ENCODE assay signal across 9 cellular contexts in the genomic region with DNA sequence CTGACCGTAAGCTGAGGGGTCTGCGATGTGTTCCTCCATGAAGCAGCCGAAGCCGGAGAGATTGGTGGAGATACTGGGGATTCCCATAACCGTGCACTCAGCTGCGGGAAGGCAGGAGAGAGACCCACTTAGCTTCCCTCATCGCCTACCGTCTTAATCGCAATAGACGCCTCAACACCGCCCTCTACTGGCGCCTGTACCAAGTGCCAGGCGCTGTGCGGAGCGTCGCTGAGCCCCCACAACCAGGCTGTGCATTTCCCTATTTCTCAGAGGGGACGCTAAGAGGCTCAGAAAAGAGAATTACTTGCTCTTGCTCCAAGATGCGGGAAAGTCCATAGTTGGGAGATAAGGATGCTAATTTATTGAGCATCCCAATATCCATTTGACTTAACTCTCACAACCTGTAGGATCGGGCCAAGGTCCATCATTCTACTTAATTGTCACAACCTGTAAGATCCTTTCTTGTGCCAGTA. TPM values are rescaled to one million over a fixed set of nuclear protein-coding genes. Genes with fewer than 3 reads are reported as not detected.
DNase-seq lines count a peak whose midpoint lies in the region; ATAC-seq, FAIRE-seq and TF ChIP-seq lines count a peak whose summit lies in the region.
"Had no signal": no experiment of that assay in that cellular context is flagged by ENCODE, and none has a peak within 500 bp of the region (broad histone marks: within the 10 kb centered on the region; RNA-seq: fewer than 3 reads in every experiment).

No MANE protein-coding gene starts in this region.

- H3K27ac ChIP-seq in astrocyte (ENCODE audit: low read depth, low read length) = no peak overlapping the region
- H3K27ac ChIP-seq: epithelial cell of prostate had no signal

- no peak for FAIRE-seq in astrocyte (lab: Jason Lieb, UNC)

- no peaks in the 10 kb centered on the region for H3K9me3 Mint-ChIP-seq in astrocyte (ENCODE audit: unreplicated experiment)

- H2AFZ ChIP-seq in astrocyte (ENCODE audit: low read depth, low read length) = no peak overlapping the region

- no peaks in the 10 kb centered on the region for H3K27me3 ChIP-seq in astrocyte (ENCODE audit: insufficient read depth, low read length)

- H3K4me2 ChIP-seq in astrocyte (ENCODE audit: low read length) = no peak overlapping the region

- H3K9me3 ChIP-seq in astrocyte (ENCODE audit: insufficient read depth, low read depth, low read length) = no peaks in the 10 kb centered on the region

- peak overlapping the region; percentile 21 for H3K9ac ChIP-seq in astrocyte (ENCODE audit: low read length)

- no peak overlapping the region for H3K4me3 Mint-ChIP-seq in astrocyte (ENCODE audit: unreplicated experiment)

- H3K4me3 ChIP-seq in astrocyte (ENCODE audit: insufficient read depth, low read depth, low read length) = no peak overlapping the region

- peaks cover 35% of the 10 kb centered on the region for H3K36me3 Mint-ChIP-seq in astrocyte (ENCODE audit: low read depth, unreplicated experiment)

- DNase-seq in GM03348 (ENCODE audit: low spot score) (peak; percentile 81), NCI-H1105 (lab: John Stamatoyannopoulos, UW) (peak; percentile 83), T1000 (lab: John Stamatoyannopoulos, UW) (peak; percentile 56), astrocyte (ENCODE audit: low read depth) (no peak), hypothalamus (lab: John Stamatoyannopoulos, UW) (peak in 43 of 51 donors; percentile 13 to 79 (median 48))
- peak; percentile 65 to 78 for DNase-seq in stimulated activated CD4-positive, alpha-beta T cell treated with anti-CD3 and anti-CD28 coated beads, Interleukin-15, amount 100 ng/mL, for 1 hour (ENCODE audit: low read depth in 1 of 2, low spot score in 1 of 2)

- H4K20me1 ChIP-seq in astrocyte (ENCODE audit: insufficient read depth, low read length) = peaks cover 45% of the 10 kb centered on the region

- peaks cover 12% of the 10 kb centered on the region for H3K79me2 ChIP-seq in astrocyte (ENCODE audit: insufficient read depth, low read length)

- peaks cover 15% of the 10 kb centered on the region for H3K36me3 ChIP-seq in astrocyte (ENCODE audit: insufficient read depth, low read length)

- peaks cover 13% of the 10 kb centered on the region for H3K4me1 ChIP-seq in astrocyte (ENCODE audit: insufficient read depth, low read length)

- ATAC-seq in HG02759 (IDR thresholded peaks at IDR 0.05; ENCODE audit: unreplicated experiment) = no peak
- no peak for ATAC-seq in GM21515 (IDR thresholded peaks at IDR 0.05; ENCODE audit: unreplicated experiment)

- no peaks in the 10 kb centered on the region for H3K27me3 Mint-ChIP-seq in astrocyte (ENCODE audit: low read depth, unreplicated experiment)

- H3K27ac Mint-ChIP-seq in astrocyte (ENCODE audit: unreplicated experiment) = no peak overlapping the region

- peak; percentile 93 for TF ChIP-seq CTCF in astrocyte (IDR thresholded peaks at IDR 0.05; ENCODE audit: insufficient read depth, low read depth, low read length)

- H3K4me1 Mint-ChIP-seq in astrocyte (ENCODE audit: low read depth, unreplicated experiment) = peaks cover 13% of the 10 kb centered on the region

RNA-seq across cellular contexts. Expression of a gene that starts 5.8 kb away (rescaled TPM):
- total RNA-seq in astrocyte = 3,402 and 4,020 TPM in 2 replicates

RNA-seq across cellular contexts. Expression of a gene that starts 16.3 kb away (rescaled TPM):
- total RNA-seq in astrocyte = 169 and 174 TPM in 2 replicates

RNA-seq across cellular contexts. Expression of a gene that starts 22.1 kb away (rescaled TPM):
- 86.0 and 86.8 TPM in 2 replicates for total RNA-seq in astrocyte

RNA-seq across cellular contexts. Expression of a gene that starts 22.7 kb away (rescaled TPM):
- total RNA-seq in astrocyte = 105 and 106 TPM in 2 replicates

RNA-seq across cellular contexts. Expression of a gene that starts 37.5 kb away (rescaled TPM):
- total RNA-seq in astrocyte = 0.45 TPM in 1 of 2 replicates, not detected in the other
